8 cellular contexts compared by ENCODE assay signal in the genomic region with DNA sequence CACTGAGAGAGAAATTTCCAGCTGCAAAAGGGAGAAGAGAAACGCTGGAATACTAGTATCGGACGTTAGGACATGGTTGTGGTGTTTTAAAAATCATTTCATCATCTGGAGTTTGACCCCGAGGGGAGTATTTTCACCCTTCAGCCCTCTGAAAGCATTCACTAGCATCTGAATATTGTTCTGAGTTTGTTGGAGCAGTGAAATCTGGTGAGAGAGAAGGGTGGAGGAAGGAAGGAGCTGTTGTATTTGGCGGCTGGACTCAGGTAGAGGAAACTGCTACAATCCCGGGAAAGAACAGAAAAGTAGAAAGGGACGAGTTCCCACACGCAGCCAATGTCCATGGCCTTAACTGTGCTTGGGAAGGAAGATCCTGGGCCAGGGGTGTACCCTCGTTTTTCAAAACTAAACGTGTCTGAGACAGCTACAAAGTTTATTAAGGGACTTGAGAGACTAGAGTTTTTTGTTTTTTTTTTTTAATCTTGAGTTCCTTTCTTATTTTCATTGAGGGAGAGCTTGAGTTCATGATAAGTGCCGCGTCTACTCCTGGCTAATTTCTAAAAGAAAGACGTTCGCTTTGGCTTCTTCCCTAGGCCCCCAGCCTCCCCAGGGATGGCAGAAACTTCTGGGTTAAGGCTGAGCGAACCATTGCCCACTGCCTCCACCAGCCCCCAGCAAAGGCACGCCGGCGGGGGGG. TPM values are rescaled to one million over a fixed set of nuclear protein-coding genes. Genes with fewer than 3 reads are reported as not detected.
A peak's percentile ranks its signal among the peaks of the same experiment; 100 is the strongest.
DNase-seq lines count a peak whose midpoint lies in the region; ATAC-seq and TF ChIP-seq lines count a peak whose summit lies in the region.

No MANE protein-coding gene starts in this region.

- H3K4me1 Mint-ChIP-seq in activated naive CD8-positive, alpha-beta T cell treated with anti-CD3 and anti-CD28 coated beads, Interleukin-2, amount 10 ng/mL, durations not matched to agents 7 days and 5 days = peaks cover 40% of the 10 kb centered on the region

- H4K20me1 ChIP-seq in KMS-11 (ENCODE audit: insufficient read depth) = no peaks in the 10 kb centered on the region
- H4K20me1 ChIP-seq in hepatocyte (ENCODE audit: insufficient read depth, poor library complexity, severe bottlenecking) = peaks cover 30% of the 10 kb centered on the region

- H3K36me3 ChIP-seq in KMS-11 (ENCODE audit: insufficient read depth) = peaks cover 25% of the 10 kb centered on the region; the same call in 1 of the 2 replicates
- H3K36me3 ChIP-seq in hepatocyte (replicated peaks; ENCODE audit: insufficient read depth, low read depth) = no peaks in the 10 kb centered on the region
- H3K36me3 ChIP-seq in sigmoid colon = peaks cover 0 to 24% (median under 1%) of the 10 kb centered on the region in 4 donors

- WGBS in hepatocyte (ENCODE audit: low lambda C conversion rate, missing lambda C conversion rate) = 14% methylated on average over 17 of the region's 18 CpGs
- whole genome bisulfite sequencing in sigmoid colon, 2 donors = 1 to 2% methylated on average over 18 of the region's 18 CpGs

- peak; percentile 43 for DNase-seq in EH (ENCODE audit: low read depth)
- DNase-seq in activated naive CD8-positive, alpha-beta T cell treated with anti-CD3 and anti-CD28 coated beads, Interleukin-2, amount 10 ng/mL, durations not matched to agents 7 days and 5 days = no peak
- peak; percentile 28 for DNase-seq in hepatocyte (ENCODE audit: low spot score)
- DNase-seq in sigmoid colon = no peak
- DNase-seq in cortex of kidney (lab: John Stamatoyannopoulos, UW) = no peak

- H2AFZ ChIP-seq in KMS-11 (ENCODE audit: low read depth) (no peak overlapping the region), hepatocyte (peak overlapping the region; percentile 48)

- no peak for TF ChIP-seq CTCF in KMS-11 (conservative IDR thresholded peaks at IDR 0.05; ENCODE audit: low read depth, low read length)
- no peak for TF ChIP-seq CTCF in hepatocyte (IDR thresholded peaks at IDR 0.05; ENCODE audit: poor library complexity)
- no peak for TF ChIP-seq CTCF in sigmoid colon (IDR thresholded peaks at IDR 0.05)

- H3K9me2 ChIP-seq in hepatocyte (replicated peaks; ENCODE audit: insufficient read depth) = no peaks in the 10 kb centered on the region

- peak overlapping the region; percentile 90 for H3K4me3 Mint-ChIP-seq in activated naive CD8-positive, alpha-beta T cell treated with anti-CD3 and anti-CD28 coated beads, Interleukin-2, amount 10 ng/mL, durations not matched to agents 7 days and 5 days

- intact Hi-C loops in sigmoid colon (cut with DNase I) = loop anchor here (5.0 to 10.0 kb wide), 5 partner anchors 104 to 1161 kb away; a partner anchor contains a TSS

- no peak for TF ChIP-seq EP300 in sigmoid colon (IDR thresholded peaks at IDR 0.05)

- peak overlapping the region; percentile 98 for H3K9ac ChIP-seq in KMS-11

- H3K27ac Mint-ChIP-seq in activated naive CD8-positive, alpha-beta T cell treated with anti-CD3 and anti-CD28 coated beads, Interleukin-2, amount 10 ng/mL, durations not matched to agents 7 days and 5 days = peak overlapping the region; percentile 96

- POLR2A ChIA-PET in activated naive CD8-positive, alpha-beta T cell treated with anti-CD3 and anti-CD28 coated beads, Interleukin-2, amount 10 ng/mL, durations not matched to agents 7 days and 5 days (lab: Charles Lee) = interaction anchor here (0.8 to 16.0 kb wide), 21 partner anchors 10 to 1649 kb away, joined by 3 to 373 read pairs (median 5); a partner anchor contains a TSS

- H3K9me3 ChIP-seq in hepatocyte (ENCODE audit: low read depth) (no peaks in the 10 kb centered on the region), sigmoid colon (no peaks in the 10 kb centered on the region)

- H3K9me3 Mint-ChIP-seq in activated naive CD8-positive, alpha-beta T cell treated with anti-CD3 and anti-CD28 coated beads, Interleukin-2, amount 10 ng/mL, durations not matched to agents 7 days and 5 days = no peaks in the 10 kb centered on the region

- H3K4me3 ChIP-seq in KMS-11 (IDR thresholded peaks at IDR 0.05; ENCODE audit: insufficient read depth, low read depth, low read length) (no peak overlapping the region), hepatocyte (peak overlapping the region; percentile 47), sigmoid colon (peak overlapping the region; percentile 77 to 94 (median 88))

- TF ChIP-seq POLR2A in sigmoid colon (IDR thresholded peaks at IDR 0.05) = no peak

- peak overlapping the region; percentile 98 for H3K27ac ChIP-seq in KMS-11
- H3K27ac ChIP-seq in hepatocyte = peak overlapping the region; percentile 99
- peak overlapping the region; percentile 98 to 100 (median 99) for H3K27ac ChIP-seq in sigmoid colon

- ATAC-seq in activated naive CD8-positive, alpha-beta T cell treated with anti-CD3 and anti-CD28 coated beads, Interleukin-2, amount 10 ng/mL, durations not matched to agents 7 days and 5 days (ENCODE audit: low read depth) = peak; percentile 6
- ATAC-seq in GM21515 (IDR thresholded peaks at IDR 0.05; ENCODE audit: unreplicated experiment) (no peak), GM18907 (IDR thresholded peaks at IDR 0.05; ENCODE audit: unreplicated experiment) (no peak)

- H3K27me3 Mint-ChIP-seq in activated naive CD8-positive, alpha-beta T cell treated with anti-CD3 and anti-CD28 coated beads, Interleukin-2, amount 10 ng/mL, durations not matched to agents 7 days and 5 days = no peaks in the 10 kb centered on the region

- H3K36me3 Mint-ChIP-seq in activated naive CD8-positive, alpha-beta T cell treated with anti-CD3 and anti-CD28 coated beads, Interleukin-2, amount 10 ng/mL, durations not matched to agents 7 days and 5 days = peaks cover 43% of the 10 kb centered on the region

- H3K4me2 ChIP-seq in KMS-11 (peak overlapping the region; percentile 100), hepatocyte (peak overlapping the region; percentile 94)

- H3K79me2 ChIP-seq in KMS-11 (ENCODE audit: insufficient read depth, low read depth) = peaks cover 72% of the 10 kb centered on the region
- H3K79me2 ChIP-seq in hepatocyte = peaks cover 41% of the 10 kb centered on the region

- H3K4me1 ChIP-seq in KMS-11 (ENCODE audit: low read depth, poor library complexity, severe bottlenecking) (peaks cover 23% of the 10 kb centered on the region), hepatocyte (ENCODE audit: insufficient read depth) (peaks cover 45% of the 10 kb centered on the region), sigmoid colon (peaks cover 0 to 55% (median 52%) of the 10 kb centered on the region in 4 donors)

- H3K27me3 ChIP-seq in KMS-11 (ENCODE audit: insufficient read depth, low read depth) (no peaks in the 10 kb centered on the region), hepatocyte (no peaks in the 10 kb centered on the region), sigmoid colon (no peaks in the 10 kb centered on the region)

RNA-seq across cellular contexts. Expression of a gene that starts 0.9 kb away (rescaled TPM):
- 100 to 1,000 TPM; 135 to 136 TPM for total RNA-seq in activated naive CD8-positive, alpha-beta T cell treated with anti-CD3 and anti-CD28 coated beads, Interleukin-2, amount 10 ng/mL, durations not matched to agents 7 days and 5 days
- total RNA-seq in hepatocyte = 44.8 and 46.0 TPM in 2 replicates
- polyA plus RNA-seq in hepatocyte = 4.2 and 7.0 TPM in 2 replicates
- 100 to 1,000 TPM in 1 of 4 donors, 10 to 100 TPM in 3; 52.5 to 106 (median 81.3) TPM for total RNA-seq in sigmoid colon
- polyA plus RNA-seq in sigmoid colon = 10 to 100 TPM; 36.8 to 47.1 (median 43.8) TPM

RNA-seq across cellular contexts. Expression of a gene that starts 20.3 kb away (rescaled TPM):
- total RNA-seq in activated naive CD8-positive, alpha-beta T cell treated with anti-CD3 and anti-CD28 coated beads, Interleukin-2, amount 10 ng/mL, durations not matched to agents 7 days and 5 days = 1 to 10 TPM; 7.7 to 8.0 TPM
- 0.16 and 0.50 TPM in 2 replicates for total RNA-seq in hepatocyte
- 0.44 and 0.74 TPM in 2 replicates for polyA plus RNA-seq in hepatocyte
- under 1 TPM in 1 of 4 donors, not detected in 3; 0.36 TPM for total RNA-seq in sigmoid colon
- polyA plus RNA-seq in sigmoid colon = under 1 TPM in 1 of 3 donors, not detected in 2; 0.98 TPM

Comparison
In these comparisons a context has a peak if more than half of its experiments do, and no peak if none do; other contexts are left out.
1. DNase-seq: peak in EH (single experiment) and hepatocyte (single experiment); none in activated naive CD8-positive, alpha-beta T cell treated with anti-CD3 and anti-CD28 coated beads, Interleukin-2, amount 10 ng/mL, durations not matched to agents 7 days and 5 days (single experiment), sigmoid colon (single experiment) and cortex of kidney (single experiment).
2. Peak in every context shown above with its lines, with median percentiles within 50 percentile points of each other: H3K27ac ChIP-seq.